In genomic region chr1:241600496-241600901, GRCh38 we compare ENCODE assay signal across 10 cellular contexts. TPM values are rescaled to one million over a fixed set of nuclear protein-coding genes. Genes with fewer than 3 reads are reported as not detected.
A peak's percentile ranks its signal among the peaks of the same experiment; 100 is the strongest.
DNase-seq lines count a peak whose midpoint lies in the region; ATAC-seq and TF ChIP-seq lines count a peak whose summit lies in the region.
"Had no signal": no experiment of that assay in that cellular context is flagged by ENCODE, and none has a peak within 500 bp of the region (broad histone marks: within the 10 kb centered on the region; RNA-seq: fewer than 3 reads in every experiment).

No MANE protein-coding gene starts in this region.

- no peaks in the 10 kb centered on the region for H3K36me3 ChIP-seq in H7 (replicated peaks; ENCODE audit: control insufficient read depth, insufficient read depth, low read length)

- DNase-seq in fibroblast of villous mesenchyme (ENCODE audit: low read depth) (peak; percentile 67), NCI-H345 treated with DMSO at 0.1 percent for 48 hours (lab: John Stamatoyannopoulos, UW; ENCODE audit: unreplicated experiment) (no peak), dorsolateral prefrontal cortex (no peak), H7 (no peak)
- no peak for DNase-seq in stimulated activated CD4-positive, alpha-beta T cell treated with anti-CD3 and anti-CD28 coated beads, Interleukin-12 subunit alpha, Interleukin-12 subunit beta, amount 100 ng/mL, for 4 hours

- intact Hi-C loops in dorsolateral prefrontal cortex (cut with DNase I), result loop anchor here in 1 of 2 donors (10.0 kb wide), 1 partner anchor 394 kb away; the partner anchor contains the start of gene MAP1LC3C

- TF ChIP-seq CTCF in fibroblast of villous mesenchyme (IDR thresholded peaks at IDR 0.05; ENCODE audit: insufficient read depth, low read depth, low read length), result no peak
- no peak for TF ChIP-seq CTCF in dorsolateral prefrontal cortex (IDR thresholded peaks at IDR 0.05 in 54 of 56, conservative IDR thresholded peaks at IDR 0.05 in 2 of 56; ENCODE audit: low read depth in 1 of 56, partially characterized antibody in 56 of 56)

- H3K4me3 ChIP-seq in fibroblast of villous mesenchyme (ENCODE audit: low read depth, low read length) (no peak overlapping the region), dorsolateral prefrontal cortex (no peak overlapping the region), H7 (ENCODE audit: insufficient read depth, low read depth, low read length) (no peak overlapping the region)

- H3K27ac ChIP-seq in dorsolateral prefrontal cortex, result peak overlapping the region in 7 of 59 donors; percentile 12 to 68 (median 51)

- no peaks in the 10 kb centered on the region for H3K27me3 ChIP-seq in dorsolateral prefrontal cortex
- H3K27me3 ChIP-seq in H7 (ENCODE audit: control insufficient read depth, insufficient read depth, low read length), result no peaks in the 10 kb centered on the region

- ATAC-seq in GM18498 (IDR thresholded peaks at IDR 0.05; ENCODE audit: unreplicated experiment), result peak; percentile 91
- ATAC-seq in GM21528 (IDR thresholded peaks at IDR 0.05; ENCODE audit: low FRiP score, unreplicated experiment), result peak; percentile 85
- peak; percentile 86 for ATAC-seq in HG03442 (IDR thresholded peaks at IDR 0.05; ENCODE audit: unreplicated experiment)

RNA-seq across cellular contexts. Expression of gene CHML, which starts 39.7 kb away (rescaled TPM):
- total RNA-seq in fibroblast of villous mesenchyme (16.4 and 17.7 TPM in 2 replicates), dorsolateral prefrontal cortex (10 to 100 TPM in 118 of 120 experiments, 1 to 10 TPM in 2; 8.5 to 41.5 (median 19.6) TPM)
- 30.4 and 47.0 TPM in 2 replicates for total RNA-seq in H7 (2014; rRNA removed; shearing (Covaris generic))

RNA-seq across cellular contexts. Expression of gene OPN3, which starts 39.7 kb away (rescaled TPM):
- total RNA-seq in fibroblast of villous mesenchyme, result 19.6 and 47.5 TPM in 2 replicates
- 10 to 100 TPM; 10.6 to 48.1 (median 29.5) TPM for total RNA-seq in dorsolateral prefrontal cortex
- 55.3 and 63.5 TPM in 2 replicates for total RNA-seq in H7 (2014; rRNA removed; shearing (Covaris generic))

RNA-seq across cellular contexts. Expression of gene WDR64, which starts 51.6 kb away (rescaled TPM):
- not detected in 2 replicates for total RNA-seq in fibroblast of villous mesenchyme
- 1 to 10 TPM in 24 of 120 experiments, under 1 TPM in 60, not detected in 36; 0.08 to 2.5 (median 0.59) TPM for total RNA-seq in dorsolateral prefrontal cortex
- total RNA-seq in H7 (2014; rRNA removed; shearing (Covaris generic)), result not detected in 2 replicates
- total RNA-seq: H1, lower leg skin had no signal
